In the genomic region with DNA sequence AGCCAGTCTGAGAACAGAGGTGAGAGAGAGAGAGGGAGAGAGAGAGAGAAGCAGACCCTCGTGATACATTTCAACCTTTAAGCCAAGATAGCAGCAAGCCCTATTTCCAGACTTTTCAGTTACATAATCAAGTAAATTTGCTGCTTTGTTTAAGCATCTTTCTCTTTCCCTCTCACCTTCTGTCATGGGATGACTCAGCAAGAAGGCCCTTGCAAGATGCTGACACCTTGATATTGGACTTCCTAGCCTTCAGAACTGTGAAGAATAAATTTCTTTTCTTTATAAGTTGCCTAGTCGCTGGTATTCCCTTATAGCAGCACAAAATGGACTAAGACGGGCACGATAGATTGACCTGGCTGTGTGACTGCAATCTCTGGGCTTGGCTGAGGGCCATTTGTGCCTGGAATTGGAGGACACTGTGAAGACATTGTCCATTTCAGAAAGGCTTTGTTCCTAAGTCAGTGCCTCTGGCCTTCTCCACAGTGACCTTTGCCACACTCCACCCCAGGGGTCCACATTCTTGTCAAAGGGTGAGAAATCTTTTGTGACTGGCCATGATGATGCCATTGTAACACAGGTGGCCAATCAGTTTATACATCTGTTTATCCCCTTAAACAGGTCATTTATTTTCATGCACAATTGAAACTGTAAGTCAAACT, we compare ENCODE assay signal across 22 cellular contexts. TPM values are rescaled to one million over a fixed set of nuclear protein-coding genes. Genes with fewer than 3 reads are reported as not detected.
A peak's percentile ranks its signal among the peaks of the same experiment; 100 is the strongest.
DNase-seq lines count a peak whose midpoint lies in the region; ATAC-seq, FAIRE-seq and TF ChIP-seq lines count a peak whose summit lies in the region.
"Had no signal": no experiment of that assay in that cellular context is flagged by ENCODE, and none has a peak within 500 bp of the region (broad histone marks: within the 10 kb centered on the region; RNA-seq: fewer than 3 reads in every experiment).

No MANE protein-coding gene starts in this region.

- TF ChIP-seq RAD21 in HCT116 (IDR thresholded peaks at IDR 0.05; ENCODE audit: low read depth): no peak

- H4K20me1 ChIP-seq in HCT116 (ENCODE audit: insufficient read depth): no peaks in the 10 kb centered on the region

- POLR2A ChIA-PET in HCT116 (lab: Charles Lee): no interaction called here

- H3K9ac ChIP-seq in HCT116 (ENCODE audit: low read length): no peak overlapping the region

- no peaks in the 10 kb centered on the region for H3K9me2 ChIP-seq in HCT116 (ENCODE audit: insufficient read depth)

- BruUV-seq in HCT116 (replicated peaks; lab: Mats Ljungman, UMichigan): no TSS peak

- H3K36me3 ChIP-seq in HCT116 (ENCODE audit: control insufficient read depth in 1 of 2, insufficient read depth in 2 of 2, low read length in 2 of 2): no peaks in the 10 kb centered on the region
- H3K36me3 ChIP-seq: colonic mucosa had no signal

- FAIRE-seq in RCC 7860 (lab: Jason Lieb, UNC): no peak
- FAIRE-seq: H54 had no signal

- H3K4me3 ChIP-seq in HCT116 (replicated peaks in 1 of 2; ENCODE audit: low read depth in 1 of 2, low read length in 2 of 2): no peak overlapping the region
- H3K4me3 ChIP-seq: colonic mucosa had no signal

- H3K27me3 ChIP-seq in HCT116 (ENCODE audit: insufficient read depth, low read length): no peaks in the 10 kb centered on the region
- H3K27me3 ChIP-seq: colonic mucosa had no signal

- DNase-seq in HCT116 (ENCODE audit: low read depth, low spot score) (no peak), NCI-H146 treated with DMSO at 0.1 percent for 48 hours (lab: John Stamatoyannopoulos, UW; ENCODE audit: unreplicated experiment) (peak; percentile 30), ecto neural progenitor cell (ENCODE audit: low spot score) (peak; percentile 79), dedifferentiated amniotic fluid mesenchymal stem cell (ENCODE audit: extremely low spot score) (no peak), RCC 7860 (ENCODE audit: low spot score) (no peak)
- DNase-seq: activated CD4-positive, alpha-beta T cell treated with anti-CD3 and anti-CD28 coated beads for 36 hours; activated T-cell treated with anti-CD3 and anti-CD28 coated beads, Interleukin-2, amount 50 U/mL, for 1 hour; amniotic stem cell; CD4-positive, alpha-beta memory T cell; colonic mucosa; DMS53; islet precursor cell; NCI-H1105; NCI-H2107; NCI-H446 treated with DMSO at 0.1 percent for 48 hours; posterior cingulate gyrus had no signal

- no peaks in the 10 kb centered on the region for H3K9me3 Mint-ChIP-seq in nephron
- H3K9me3 Mint-ChIP-seq: CD4-positive, alpha-beta memory T cell; stimulated activated naive CD8-positive, alpha-beta T cell treated with anti-CD3 and anti-CD28 coated beads, Interleukin-15, Interleukin-2, amounts not matched to agents 100 ng/mL and 50 ng/mL, for 24 hours; T-helper 1 cell treated with Interleukin-12 subunit alpha and Interleukin-12 subunit beta and Interleukin-4 antibody, amounts not matched to agents 30 μg/mL and 1 μg/mL, for 36 hours had no signal

- H3K27ac ChIP-seq in HCT116 (ENCODE audit: low read depth, low read length): no peak overlapping the region
- H3K27ac ChIP-seq: colonic mucosa had no signal

- peaks cover 3% of the 10 kb centered on the region for H3K27me3 Mint-ChIP-seq in nephron (ENCODE audit: low read depth)

- no peak overlapping the region for H3K4me3 Mint-ChIP-seq in nephron
- H3K4me3 Mint-ChIP-seq: activated CD4-positive, alpha-beta T cell treated with anti-CD3 and anti-CD28 coated beads for 36 hours; CD4-positive, alpha-beta memory T cell; stimulated activated naive CD8-positive, alpha-beta T cell treated with anti-CD3 and anti-CD28 coated beads, Interleukin-15, Interleukin-2, amounts not matched to agents 100 ng/mL and 50 ng/mL, for 24 hours; T-helper 1 cell treated with Interleukin-12 subunit alpha and Interleukin-12 subunit beta and Interleukin-4 antibody, amounts not matched to agents 30 μg/mL and 1 μg/mL, for 36 hours had no signal

- CTCF ChIA-PET in HCT116 (lab: Charles Lee): interaction anchor here (1.1 to 3.3 kb wide), 2 partner anchors 11 to 415 kb away, joined by 5 to 38 read pairs; no protein-coding TSS in a partner anchor

- TF ChIP-seq POLR2A in HCT116 (IDR thresholded peaks at IDR 0.05; ENCODE audit: borderline replicate concordance, extremely low read depth, insufficient read depth, insufficient read length): no peak

- H3K4me1 ChIP-seq in HCT116 (ENCODE audit: control insufficient read depth in 1 of 2, insufficient read depth in 2 of 2, low read length in 2 of 2): no peaks in the 10 kb centered on the region; a peak in 1 of 4 replicates
- H3K4me1 ChIP-seq: colonic mucosa had no signal

- no peaks in the 10 kb centered on the region for H3K9me3 ChIP-seq in HCT116 (ENCODE audit: control insufficient read depth in 1 of 2, insufficient read depth in 1 of 2, low read depth in 1 of 2, low read length in 2 of 2)
- H3K9me3 ChIP-seq: colonic mucosa had no signal

- RAD21 ChIA-PET in HCT116 (lab: Charles Lee; ENCODE audit: low non-redundant PET in 1 of 2, low total read pairs in 2 of 2, uncharacterized antibody in 2 of 2, unreplicated experiment in 2 of 2): no interaction called here

- intact Hi-C loops in HCT116 (cut with micrococcal nuclease): loop anchor here (2.0 kb wide), 2 partner anchors 717 to 785 kb away; no protein-coding TSS in a partner anchor

- ATAC-seq in HCT116: no peak
- no peak for ATAC-seq in GM21737 (IDR thresholded peaks at IDR 0.05; ENCODE audit: unreplicated experiment)
- ATAC-seq: activated CD4-positive, alpha-beta T cell treated with anti-CD3 and anti-CD28 coated beads for 36 hours; sciatic nerve had no signal

- H3K79me2 ChIP-seq in HCT116 (ENCODE audit: insufficient read depth, low read length): no peaks in the 10 kb centered on the region

- TF ChIP-seq CTCF in HCT116 (IDR thresholded peaks at IDR 0.05 in 2 of 3, conservative IDR thresholded peaks at IDR 0.05 in 1 of 3; ENCODE audit: borderline replicate concordance in 1 of 3, insufficient read depth in 1 of 3, low read depth in 2 of 3, low read length in 2 of 3): no peak
- TF ChIP-seq CTCF in nephron (IDR thresholded peaks at IDR 0.05; ENCODE audit: unreplicated experiment in 3 of 3): no peak

- no peaks in the 10 kb centered on the region for H3K36me3 Mint-ChIP-seq in nephron (ENCODE audit: low read depth)
- H3K36me3 Mint-ChIP-seq: CD4-positive, alpha-beta memory T cell had no signal

- H2AFZ ChIP-seq in HCT116 (ENCODE audit: low read depth, low read length, poor library complexity, severe bottlenecking): peak overlapping the region; percentile 99

- peak overlapping the region; percentile 28 to 66 (median 63) for H3K27ac Mint-ChIP-seq in nephron
- H3K27ac Mint-ChIP-seq: activated CD4-positive, alpha-beta T cell treated with anti-CD3 and anti-CD28 coated beads for 36 hours; CD4-positive, alpha-beta memory T cell; stimulated activated naive CD8-positive, alpha-beta T cell treated with anti-CD3 and anti-CD28 coated beads, Interleukin-15, Interleukin-2, amounts not matched to agents 100 ng/mL and 50 ng/mL, for 24 hours; T-helper 1 cell treated with Interleukin-12 subunit alpha and Interleukin-12 subunit beta and Interleukin-4 antibody, amounts not matched to agents 30 μg/mL and 1 μg/mL, for 36 hours had no signal

- peaks cover 38% of the 10 kb centered on the region for H3K4me1 Mint-ChIP-seq in nephron
- H3K4me1 Mint-ChIP-seq: activated CD4-positive, alpha-beta T cell treated with anti-CD3 and anti-CD28 coated beads for 36 hours; CD4-positive, alpha-beta memory T cell had no signal

- H3K4me2 ChIP-seq in HCT116 (ENCODE audit: low read length): no peak overlapping the region

TF ChIP-seq in HCT116, 20 proteins besides CTCF, POLR2A, EP300 and RAD21:
- no peak for TF ChIP-seq EGR1 (IDR thresholded peaks at IDR 0.05; ENCODE audit: low read depth)
- no peak for TF ChIP-seq SIN3A (IDR thresholded peaks at IDR 0.05; ENCODE audit: low read depth)
TF ChIP-seq in HCT116: peak in this region for 0.

RNA-seq across cellular contexts. Expression of a gene that starts 51.3 kb away (rescaled TPM):
- total RNA-seq in HCT116 (2021; ENCODE audit: unreplicated experiment): 26.5 TPM
- polyA plus RNA-seq in HCT116 (2012): 9.9 and 10.1 TPM in 2 replicates

Comparison
In these comparisons a context has a peak if more than half of its experiments do, and no peak if none do; other contexts are left out.
1. DNase-seq: peak in NCI-H146 treated with DMSO at 0.1 percent for 48 hours (single experiment) and ecto neural progenitor cell (single experiment); none in HCT116 (single experiment), dedifferentiated amniotic fluid mesenchymal stem cell (single experiment) and RCC 7860 (single experiment).